Comparison of ENCODE assay signal across 13 cellular contexts in genomic region chr1:171627020-171627419, GRCh38. TPM values are rescaled to one million over a fixed set of nuclear protein-coding genes. Genes with fewer than 3 reads are reported as not detected.
"Had no signal": no experiment of that assay in that cellular context is flagged by ENCODE, and none has a peak within 500 bp of the region (broad histone marks: within the 10 kb centered on the region; RNA-seq: fewer than 3 reads in every experiment).

No MANE protein-coding gene starts in this region.

- H3K36me3 Mint-ChIP-seq: IgD-negative memory B cell had no signal

- ATAC-seq: HCT116, HepG2 had no signal

- H3K9me3 ChIP-seq: HAP-1 had no signal

- H3K4me3 Mint-ChIP-seq: HFFc6, IgD-negative memory B cell had no signal

- H3K27ac Mint-ChIP-seq: HFFc6 had no signal

- DNase-seq: GM23248, GOT3, H7, HFFc6, KBM-7 had no signal

- H3K27ac ChIP-seq: GM23248, HL-60, KMS-11 had no signal

- H3K4me3 ChIP-seq: GM23248, HAP-1 had no signal

- H3K36me3 ChIP-seq: HAP-1 had no signal

- H3K4me1 ChIP-seq: HAP-1 had no signal

RNA-seq across cellular contexts. Expression of gene MYOCOS, which starts 5.0 kb away (rescaled TPM):
- total RNA-seq: GM23248, H4, H7, HepG2, HFFc6, HT1080 had no signal

RNA-seq across cellular contexts. Expression of gene MYOC, which starts 25.5 kb away (rescaled TPM):
- total RNA-seq: GM23248, H4, H7, HepG2, HT1080 had no signal
